Comparison of ENCODE assay signal across 19 cellular contexts in the genomic region with DNA sequence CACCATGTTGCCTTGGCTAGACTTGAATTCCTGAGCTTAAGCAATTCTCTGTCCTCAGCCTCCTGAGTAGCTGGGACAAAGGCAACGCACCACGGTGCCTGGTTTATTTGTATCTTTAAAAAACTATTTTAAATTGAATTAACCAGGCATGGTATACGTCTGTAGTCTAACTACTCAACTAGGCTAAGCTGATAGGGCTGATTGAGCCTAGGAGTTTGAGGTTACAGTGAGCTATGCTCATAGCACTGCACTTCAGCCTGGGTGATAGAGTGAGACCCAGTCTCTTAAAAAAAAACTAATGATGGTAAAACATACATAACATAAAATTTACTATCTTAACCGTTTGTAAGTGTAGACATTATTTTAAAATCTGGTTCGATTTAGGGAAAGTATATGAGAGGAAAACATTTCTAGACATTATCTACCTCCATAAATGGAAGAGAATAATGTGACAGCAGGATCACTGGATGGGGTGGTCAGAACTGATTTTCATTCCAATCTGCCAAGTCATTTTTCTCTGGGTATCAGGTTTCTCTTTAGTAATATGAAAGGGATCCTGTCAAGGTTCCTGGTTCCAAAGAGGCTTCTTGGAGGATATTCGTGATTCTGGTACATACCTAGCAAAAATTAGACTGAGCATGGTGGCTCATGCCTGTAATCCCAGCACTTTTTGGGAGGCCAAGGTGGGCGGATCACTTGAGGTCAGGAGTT. TPM values are rescaled to one million over a fixed set of nuclear protein-coding genes. Genes with fewer than 3 reads are reported as not detected.
DNase-seq lines count a peak whose midpoint lies in the region; ATAC-seq and TF ChIP-seq lines count a peak whose summit lies in the region.
"Had no signal": no experiment of that assay in that cellular context is flagged by ENCODE, and none has a peak within 500 bp of the region (broad histone marks: within the 10 kb centered on the region; RNA-seq: fewer than 3 reads in every experiment).

No MANE protein-coding gene starts in this region.

- H3K27me3 ChIP-seq in RWPE2 (ENCODE audit: insufficient read depth, poor library complexity, severe bottlenecking) = no peaks in the 10 kb centered on the region
- no peaks in the 10 kb centered on the region for H3K27me3 ChIP-seq in osteoblast (ENCODE audit: insufficient read depth, low read length)
- no peaks in the 10 kb centered on the region for H3K27me3 ChIP-seq in upper lobe of right lung
- no peaks in the 10 kb centered on the region for H3K27me3 ChIP-seq in right lobe of liver
- H3K27me3 ChIP-seq: hepatocyte had no signal

- TF ChIP-seq CTCF in RWPE2 (IDR thresholded peaks at IDR 0.05; ENCODE audit: poor library complexity, severe bottlenecking) (no peak), epithelial cell of esophagus (IDR thresholded peaks at IDR 0.05; ENCODE audit: insufficient read depth, low read depth, low read length, missing control alignments) (no peak), osteoblast (IDR thresholded peaks at IDR 0.05; ENCODE audit: extremely low read depth, low read depth, low read length) (no peak), upper lobe of right lung (IDR thresholded peaks at IDR 0.05) (no peak), right lobe of liver (IDR thresholded peaks at IDR 0.05) (no peak)

- ATAC-seq in RWPE2 (ENCODE audit: low read depth) (peak; percentile 70; the same call in 2 of the 3 replicates), upper lobe of right lung (no peak), right lobe of liver (no peak)
- ATAC-seq: HepG2 had no signal

- intact Hi-C loops in upper lobe of right lung (cut with DNase I) = no loop called here
- intact Hi-C loops in right lobe of liver (cut with DNase I) = no loop called here

- H3K9me3 ChIP-seq in RWPE2 (ENCODE audit: severe bottlenecking) (no peaks in the 10 kb centered on the region), osteoblast (ENCODE audit: low read depth, low read length) (no peaks in the 10 kb centered on the region), upper lobe of right lung (no peaks in the 10 kb centered on the region), right lobe of liver (no peaks in the 10 kb centered on the region)

- no peak for TF ChIP-seq POLR2A in right lobe of liver (IDR thresholded peaks at IDR 0.05)

- H3K4me2 ChIP-seq in osteoblast (ENCODE audit: insufficient read depth, low read length) = peak overlapping the region; percentile 27
- H3K4me2 ChIP-seq: hepatocyte had no signal

- H3K36me3 ChIP-seq in RWPE2 (ENCODE audit: low read depth) (peaks cover 86% of the 10 kb centered on the region), osteoblast (ENCODE audit: insufficient read depth, low read length) (peaks cover 47% of the 10 kb centered on the region), upper lobe of right lung (peaks cover 72% of the 10 kb centered on the region), right lobe of liver (peaks cover 0 to 70% (median 22%) of the 10 kb centered on the region in 4 donors)

- H3K4me3 ChIP-seq in RWPE2 (ENCODE audit: severe bottlenecking) (no peak overlapping the region), epithelial cell of esophagus (ENCODE audit: low read length) (no peak overlapping the region), osteoblast (ENCODE audit: insufficient read depth, low read length) (no peak overlapping the region), upper lobe of right lung (no peak overlapping the region), right lobe of liver (no peak overlapping the region)
- H3K4me3 ChIP-seq: hepatocyte had no signal

- DNase-seq in GM03348 (ENCODE audit: low spot score) (peak; percentile 54), RWPE2 (ENCODE audit: low spot score) (no peak), epithelial cell of esophagus (ENCODE audit: low read depth) (peak; percentile 13), osteoblast (ENCODE audit: insufficient read length, low spot score, missing footprints) (peak; percentile 86), upper lobe of right lung (no peak), right lobe of liver (no peak), NCI-H146 treated with DMSO at 0.1 percent for 48 hours (lab: John Stamatoyannopoulos, UW; ENCODE audit: unreplicated experiment) (no peak)
- no peak for DNase-seq in stimulated activated CD4-positive, alpha-beta T cell treated with anti-CD3 and anti-CD28 coated beads, Interleukin-12 subunit alpha, Interleukin-12 subunit beta, amount 100 ng/mL, for 4 hours
- DNase-seq: activated CD4-positive, alpha-beta T cell treated with anti-CD3 and anti-CD28 coated beads, Interleukin-2, amount 10 ng/mL, durations not matched to agents 7 days and 5 days; activated naive CD4-positive, alpha-beta T cell treated with anti-CD3 and anti-CD28 coated beads, Interleukin-2, amount 10 ng/mL, durations not matched to agents 7 days and 5 days; GDM1; MM.1S; NCI-H187 treated with DMSO at 0.1 percent for 48 hours; NCI-H446 treated with DMSO at 0.1 percent for 48 hours; small intestine; stimulated activated CD4-positive, alpha-beta T cell treated with anti-CD3 and anti-CD28 coated beads, Interleukin-4, amount 100 ng/mL, for 4 hours had no signal

- H3K4me1 ChIP-seq in RWPE2 (ENCODE audit: insufficient read depth, poor library complexity, severe bottlenecking) = peaks cover 4% of the 10 kb centered on the region
- H3K4me1 ChIP-seq in osteoblast (ENCODE audit: insufficient read depth, low read length) = peaks cover 19% of the 10 kb centered on the region
- H3K4me1 ChIP-seq in upper lobe of right lung = no peaks in the 10 kb centered on the region
- H3K4me1 ChIP-seq in right lobe of liver = no peaks in the 10 kb centered on the region

- no peak overlapping the region for H2AFZ ChIP-seq in osteoblast (ENCODE audit: low read length)
- H2AFZ ChIP-seq: hepatocyte had no signal

- 71% methylated on average over 5 of the region's 7 CpGs for WGBS in right lobe of liver (ENCODE audit: insufficient coverage, low coverage, low lambda C conversion rate, missing lambda C conversion rate)

- no peaks in the 10 kb centered on the region for H4K20me1 ChIP-seq in osteoblast (ENCODE audit: insufficient read depth, low read length)

- H3K79me2 ChIP-seq in osteoblast (ENCODE audit: insufficient read depth, low read length) = peaks cover 27% of the 10 kb centered on the region

- H3K27ac ChIP-seq in RWPE2 (ENCODE audit: poor library complexity, severe bottlenecking) = peak overlapping the region; percentile 19
- peak overlapping the region; percentile 59 for H3K27ac ChIP-seq in osteoblast (ENCODE audit: low read depth, low read length)
- H3K27ac ChIP-seq in upper lobe of right lung = no peak overlapping the region
- no peak overlapping the region for H3K27ac ChIP-seq in right lobe of liver
- H3K27ac ChIP-seq: hepatocyte, RWPE1 had no signal

RNA-seq across cellular contexts. Expression of a gene that starts 8.7 kb away (rescaled TPM):
- 1.1 and 1.5 TPM in 2 replicates for total RNA-seq in osteoblast
- 0.38 TPM for total RNA-seq in upper lobe of right lung
- under 1 TPM; 0.31 to 0.92 (median 0.66) TPM for total RNA-seq in right lobe of liver

RNA-seq across cellular contexts. Expression of a gene that starts 9.4 kb away (rescaled TPM):
- total RNA-seq in osteoblast (443 and 478 TPM in 2 replicates), upper lobe of right lung (208 TPM), right lobe of liver (100 to 1,000 TPM in 2 of 6 experiments, 10 to 100 TPM in 4; 92.9 to 113 (median 98.4) TPM)

RNA-seq across cellular contexts. Expression of a gene that starts 38.9 kb away (rescaled TPM):
- total RNA-seq in osteoblast (15.6 TPM in 2 replicates), upper lobe of right lung (24.9 TPM), right lobe of liver (10 to 100 TPM in 3 of 6 experiments, 1 to 10 TPM in 3; 8.2 to 13.7 (median 10.1) TPM)

Comparison
In these comparisons a context has a peak if more than half of its experiments do, and no peak if none do; other contexts are left out.
1. DNase-seq: peak in GM03348 (single experiment), epithelial cell of esophagus (single experiment) and osteoblast (single experiment); none in RWPE2 (single experiment), upper lobe of right lung (single experiment), stimulated activated CD4-positive, alpha-beta T cell treated with anti-CD3 and anti-CD28 coated beads, Interleukin-12 subunit alpha, Interleukin-12 subunit beta, amount 100 ng/mL, for 4 hours (single experiment), right lobe of liver (0 of 3) and NCI-H146 treated with DMSO at 0.1 percent for 48 hours (single experiment).
2. H3K27ac ChIP-seq: peak in RWPE2 (single experiment) and osteoblast (single experiment); none in upper lobe of right lung (single experiment) and right lobe of liver (0 of 3).